In the genomic region with DNA sequence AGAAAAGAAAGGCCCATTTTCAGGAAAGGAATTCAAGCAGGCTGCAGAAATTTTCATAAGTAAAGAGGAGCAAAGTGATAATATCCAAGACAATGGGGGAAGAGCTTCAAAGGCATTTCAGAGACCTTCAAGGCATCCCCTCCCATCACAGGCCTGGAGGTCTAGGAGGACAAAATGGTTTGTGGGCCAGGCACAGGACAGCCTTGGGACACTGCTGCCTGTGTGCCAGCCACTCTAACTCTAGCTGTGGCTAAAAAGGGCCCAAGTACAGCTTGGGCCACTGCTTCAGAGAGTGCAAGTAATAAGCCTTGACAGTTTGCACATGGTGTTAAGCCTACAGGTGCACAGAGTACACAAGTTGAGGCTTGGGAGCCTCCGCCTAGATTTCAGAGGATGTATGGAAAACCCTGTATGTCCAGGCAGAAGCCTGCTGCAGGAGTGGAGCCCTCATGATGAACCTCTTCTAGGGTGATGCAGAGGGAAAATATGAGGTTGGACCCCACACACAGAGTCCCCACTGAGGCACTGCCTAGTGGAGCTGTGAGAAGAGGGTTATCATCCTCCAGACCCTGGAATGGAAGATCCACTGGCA, we compare ENCODE assay signal across 1 cellular context.
TF ChIP-seq lines count a peak whose summit lies in the region.

No MANE protein-coding gene starts in this region.

TF ChIP-seq in GM12878, 131 proteins besides CTCF, POLR2A, EP300 and RAD21 (continued from another document):
- TF ChIP-seq, protein P1, sequence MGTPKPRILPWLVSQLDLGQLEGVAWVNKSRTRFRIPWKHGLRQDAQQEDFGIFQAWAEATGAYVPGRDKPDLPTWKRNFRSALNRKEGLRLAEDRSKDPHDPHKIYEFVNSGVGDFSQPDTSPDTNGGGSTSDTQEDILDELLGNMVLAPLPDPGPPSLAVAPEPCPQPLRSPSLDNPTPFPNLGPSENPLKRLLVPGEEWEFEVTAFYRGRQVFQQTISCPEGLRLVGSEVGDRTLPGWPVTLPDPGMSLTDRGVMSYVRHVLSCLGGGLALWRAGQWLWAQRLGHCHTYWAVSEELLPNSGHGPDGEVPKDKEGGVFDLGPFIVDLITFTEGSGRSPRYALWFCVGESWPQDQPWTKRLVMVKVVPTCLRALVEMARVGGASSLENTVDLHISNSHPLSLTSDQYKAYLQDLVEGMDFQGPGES (IDR thresholded peaks at IDR 0.05), result no peak
- TF ChIP-seq ZBED1 (IDR thresholded peaks at IDR 0.05; ENCODE audit: borderline replicate concordance) (no peak), GABPA (IDR thresholded peaks at IDR 0.05; ENCODE audit: low read depth) (no peak), HDAC2 (IDR thresholded peaks at IDR 0.05) (no peak), SUPT20H (IDR thresholded peaks at IDR 0.05; ENCODE audit: borderline replicate concordance, control insufficient read depth, low read depth, low read length) (no peak), YY1 (IDR thresholded peaks at IDR 0.05; ENCODE audit: low read depth, low read length) (no peak), ZNF622 (IDR thresholded peaks at IDR 0.05) (no peak)
- TF ChIP-seq, protein P2, sequence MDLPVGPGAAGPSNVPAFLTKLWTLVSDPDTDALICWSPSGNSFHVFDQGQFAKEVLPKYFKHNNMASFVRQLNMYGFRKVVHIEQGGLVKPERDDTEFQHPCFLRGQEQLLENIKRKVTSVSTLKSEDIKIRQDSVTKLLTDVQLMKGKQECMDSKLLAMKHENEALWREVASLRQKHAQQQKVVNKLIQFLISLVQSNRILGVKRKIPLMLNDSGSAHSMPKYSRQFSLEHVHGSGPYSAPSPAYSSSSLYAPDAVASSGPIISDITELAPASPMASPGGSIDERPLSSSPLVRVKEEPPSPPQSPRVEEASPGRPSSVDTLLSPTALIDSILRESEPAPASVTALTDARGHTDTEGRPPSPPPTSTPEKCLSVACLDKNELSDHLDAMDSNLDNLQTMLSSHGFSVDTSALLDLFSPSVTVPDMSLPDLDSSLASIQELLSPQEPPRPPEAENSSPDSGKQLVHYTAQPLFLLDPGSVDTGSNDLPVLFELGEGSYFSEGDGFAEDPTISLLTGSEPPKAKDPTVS (IDR thresholded peaks at IDR 0.05; ENCODE audit: low read depth, low read length), result no peak
- TF ChIP-seq, protein P3, sequence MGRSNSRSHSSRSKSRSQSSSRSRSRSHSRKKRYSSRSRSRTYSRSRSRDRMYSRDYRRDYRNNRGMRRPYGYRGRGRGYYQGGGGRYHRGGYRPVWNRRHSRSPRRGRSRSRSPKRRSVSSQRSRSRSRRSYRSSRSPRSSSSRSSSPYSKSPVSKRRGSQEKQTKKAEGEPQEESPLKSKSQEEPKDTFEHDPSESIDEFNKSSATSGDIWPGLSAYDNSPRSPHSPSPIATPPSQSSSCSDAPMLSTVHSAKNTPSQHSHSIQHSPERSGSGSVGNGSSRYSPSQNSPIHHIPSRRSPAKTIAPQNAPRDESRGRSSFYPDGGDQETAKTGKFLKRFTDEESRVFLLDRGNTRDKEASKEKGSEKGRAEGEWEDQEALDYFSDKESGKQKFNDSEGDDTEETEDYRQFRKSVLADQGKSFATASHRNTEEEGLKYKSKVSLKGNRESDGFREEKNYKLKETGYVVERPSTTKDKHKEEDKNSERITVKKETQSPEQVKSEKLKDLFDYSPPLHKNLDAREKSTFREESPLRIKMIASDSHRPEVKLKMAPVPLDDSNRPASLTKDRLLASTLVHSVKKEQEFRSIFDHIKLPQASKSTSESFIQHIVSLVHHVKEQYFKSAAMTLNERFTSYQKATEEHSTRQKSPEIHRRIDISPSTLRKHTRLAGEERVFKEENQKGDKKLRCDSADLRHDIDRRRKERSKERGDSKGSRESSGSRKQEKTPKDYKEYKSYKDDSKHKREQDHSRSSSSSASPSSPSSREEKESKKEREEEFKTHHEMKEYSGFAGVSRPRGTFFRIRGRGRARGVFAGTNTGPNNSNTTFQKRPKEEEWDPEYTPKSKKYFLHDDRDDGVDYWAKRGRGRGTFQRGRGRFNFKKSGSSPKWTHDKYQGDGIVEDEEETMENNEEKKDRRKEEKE (IDR thresholded peaks at IDR 0.05), result no peak
TF ChIP-seq in GM12878: peak in this region for 0.
